ENCODE assay signal across 8 cellular contexts in the genomic region with DNA sequence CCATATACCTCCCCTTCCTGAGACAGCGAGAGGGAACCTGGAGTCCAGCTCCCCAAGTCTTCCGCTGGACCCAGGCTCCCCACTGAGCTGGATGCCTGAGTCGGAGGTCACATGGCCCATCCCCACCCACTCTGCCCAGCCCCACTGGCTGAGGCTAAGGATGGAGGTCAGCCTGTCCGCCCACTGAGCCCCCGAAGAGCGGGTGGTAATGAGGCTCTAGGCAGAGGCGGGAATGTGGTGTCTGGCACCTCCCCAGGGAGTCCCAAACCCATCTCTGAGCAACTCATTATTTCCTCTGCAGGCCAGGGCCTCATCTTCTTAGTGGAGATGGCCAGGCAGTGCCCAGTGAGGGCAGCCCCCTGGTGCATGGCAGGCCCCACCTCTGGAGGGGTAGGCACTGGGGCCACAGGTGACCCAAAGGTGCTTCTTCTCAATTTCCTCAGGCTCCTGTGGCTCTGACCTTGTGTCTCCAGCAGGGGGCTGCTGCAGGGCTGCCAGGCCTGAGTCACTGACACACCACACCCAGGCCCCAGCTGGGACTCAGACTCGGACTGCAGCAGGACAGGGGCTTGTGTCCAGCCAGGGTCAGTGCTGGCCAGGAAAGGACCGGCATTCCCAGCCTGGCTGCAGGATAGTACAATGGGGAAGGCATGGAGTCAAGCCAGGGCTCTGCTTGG. TPM values are rescaled to one million over a fixed set of nuclear protein-coding genes. Genes with fewer than 3 reads are reported as not detected.
A peak's percentile ranks its signal among the peaks of the same experiment; 100 is the strongest.
DNase-seq lines count a peak whose midpoint lies in the region; ATAC-seq and TF ChIP-seq lines count a peak whose summit lies in the region.

No MANE protein-coding gene starts in this region.

- DNase-seq in AG20443 (ENCODE audit: low spot score) (peak; percentile 92), NCI-H69 (lab: John Stamatoyannopoulos, UW) (peak; percentile 58), fibroblast of gingiva (ENCODE audit: low read depth) (peak; percentile 45), omental fat pad (ENCODE audit: low spot score) (peak; percentile 32), KG1 (lab: John Stamatoyannopoulos, UW) (no peak)
- peak; percentile 10 for DNase-seq in activated CD8-positive, alpha-beta memory T cell treated with anti-CD3 and anti-CD28 coated beads, Interleukin-2, amount 50 U/mL, for 24 hours (ENCODE audit: extremely low read depth)

- ATAC-seq in GM19351 (IDR thresholded peaks at IDR 0.05; ENCODE audit: unreplicated experiment) (peak; percentile 67), omental fat pad (ENCODE audit: low FRiP score) (no peak), HG02610 (IDR thresholded peaks at IDR 0.05; ENCODE audit: unreplicated experiment) (no peak)

- TF ChIP-seq CTCF in omental fat pad (IDR thresholded peaks at IDR 0.05), result peak in 2 of 3 donors; percentile 5 to 31

RNA-seq across cellular contexts. Expression of gene PDE2A, which starts 10.2 kb away (rescaled TPM):
- total RNA-seq in omental fat pad, result 100 to 1,000 TPM in 1 of 4 donors, 10 to 100 TPM in 3; 54.0 to 339 (median 84.6) TPM
